ENCODE assay signal across 17 cellular contexts in the genomic region with DNA sequence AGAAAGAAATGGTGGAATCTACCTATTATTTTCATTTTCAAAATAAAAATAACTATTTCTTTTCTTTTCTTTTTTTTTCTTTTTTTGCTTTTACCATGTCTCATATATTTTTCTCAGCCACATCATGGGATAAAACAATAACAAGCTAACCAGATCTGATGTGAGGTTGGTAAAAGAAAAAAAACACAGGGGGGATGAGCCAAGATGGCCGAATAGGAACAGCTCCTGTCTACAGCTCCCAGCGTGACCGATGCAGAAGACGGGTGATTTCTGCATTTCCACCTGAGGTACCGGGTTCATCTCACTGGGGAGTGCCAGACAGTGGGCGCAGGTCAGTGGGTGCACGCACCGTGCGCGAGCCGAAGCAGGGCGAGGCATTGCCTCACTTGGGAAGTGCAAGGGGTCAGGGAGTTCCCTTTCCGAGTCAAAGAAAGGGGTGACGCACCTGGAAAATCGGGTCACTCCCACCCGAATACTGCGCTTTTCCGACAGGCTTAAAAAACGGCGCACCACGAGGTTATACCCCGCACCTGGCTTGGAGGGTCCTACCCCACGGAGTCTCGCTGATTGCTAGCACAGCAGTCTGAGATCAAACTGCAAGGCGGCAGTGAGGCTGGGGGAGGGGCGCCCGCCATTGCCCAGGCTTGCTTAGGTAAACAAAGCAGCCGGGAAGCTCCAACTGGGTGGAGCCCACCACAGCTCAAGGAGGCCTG. TPM values are rescaled to one million over a fixed set of nuclear protein-coding genes. Genes with fewer than 3 reads are reported as not detected.
"Had no signal": no experiment of that assay in that cellular context is flagged by ENCODE, and none has a peak within 500 bp of the region (broad histone marks: within the 10 kb centered on the region; RNA-seq: fewer than 3 reads in every experiment).

No MANE protein-coding gene starts in this region.

RNA-seq across cellular contexts. Expression of a gene that starts 50.6 kb away (rescaled TPM):
- total RNA-seq: endothelial cell of umbilical vein; epithelial cell of proximal tubule; fibroblast of lung; foreskin keratinocyte; kidney epithelial cell; left cardiac atrium; lung microvascular endothelial cell; mesothelial cell of epicardium; natural killer cell treated with Interleukin-12 subunit alpha and Interleukin-12 subunit beta and Interleukin-15 and Interleukin-18, amount 100 ng/mL, for 72 hours; osteocyte; right atrium auricular region; sciatic nerve; smooth muscle cell; suprapubic skin; transverse colon; ureter; vagina had no signal
